11 cellular contexts compared by ENCODE assay signal in genomic region chr13:110216403-110217041, GRCh38.
DNase-seq lines count a peak whose midpoint lies in the region; ATAC-seq and TF ChIP-seq lines count a peak whose summit lies in the region.
"Had no signal": no experiment of that assay in that cellular context is flagged by ENCODE, and none has a peak within 500 bp of the region (broad histone marks: within the 10 kb centered on the region; RNA-seq: fewer than 3 reads in every experiment).

No MANE protein-coding gene starts in this region.

- H3K36me3 ChIP-seq in gastroesophageal sphincter (peaks cover 2 to 27% of the 10 kb centered on the region in 2 donors), neural progenitor cell (no peaks in the 10 kb centered on the region), upper lobe of right lung (peaks cover 6% of the 10 kb centered on the region)

- peak overlapping the region; percentile 42 for H3K27ac Mint-ChIP-seq in neural progenitor cell
- H3K27ac Mint-ChIP-seq: activated CD8-positive, alpha-beta T cell treated with anti-CD3 and anti-CD28 coated beads for 36 hours; stimulated activated naive CD8-positive, alpha-beta T cell treated with anti-CD3 and anti-CD28 coated beads, Interleukin-15, amount 100 ng/mL, for 72 hours had no signal

- intact Hi-C loops in upper lobe of right lung (cut with DNase I) = loop anchor here (10.0 kb wide), 1 partner anchor 218 kb away; no protein-coding TSS in a partner anchor

- H3K4me3 Mint-ChIP-seq in neural progenitor cell = no peak overlapping the region
- H3K4me3 Mint-ChIP-seq: activated CD8-positive, alpha-beta T cell treated with anti-CD3 and anti-CD28 coated beads for 36 hours; stimulated activated naive CD8-positive, alpha-beta T cell treated with anti-CD3 and anti-CD28 coated beads, Interleukin-15, amount 100 ng/mL, for 72 hours had no signal

- H3K4me3 ChIP-seq in gastroesophageal sphincter = no peak overlapping the region
- H3K4me3 ChIP-seq in neural progenitor cell = no peak overlapping the region
- H3K4me3 ChIP-seq in upper lobe of right lung = no peak overlapping the region

- TF ChIP-seq EP300 in gastroesophageal sphincter (IDR thresholded peaks at IDR 0.05) = peak; percentile 37

- H3K4me1 ChIP-seq in gastroesophageal sphincter (peaks cover 11 to 76% (median 23%) of the 10 kb centered on the region in 3 donors), neural progenitor cell (peaks cover 8% of the 10 kb centered on the region), upper lobe of right lung (peaks cover 37% of the 10 kb centered on the region), foreskin keratinocyte (peaks cover 3% of the 10 kb centered on the region)

- no peak overlapping the region for H3K9ac ChIP-seq in neural progenitor cell

- no peak overlapping the region for H3K4me2 ChIP-seq in neural progenitor cell

- H3K9me3 ChIP-seq in gastroesophageal sphincter = no peaks in the 10 kb centered on the region
- H3K9me3 ChIP-seq in neural progenitor cell (ENCODE audit: low read depth) = no peaks in the 10 kb centered on the region
- H3K9me3 ChIP-seq in upper lobe of right lung = no peaks in the 10 kb centered on the region

- H3F3A ChIP-seq in neural progenitor cell (ENCODE audit: low read depth) = no peaks in the 10 kb centered on the region

- H2AFZ ChIP-seq in neural progenitor cell (replicated peaks) = no peak overlapping the region

- H3K27me3 Mint-ChIP-seq in neural progenitor cell (ENCODE audit: insufficient read depth, low read depth) = no peaks in the 10 kb centered on the region

- peaks cover 37% of the 10 kb centered on the region for H3K4me1 Mint-ChIP-seq in neural progenitor cell
- H3K4me1 Mint-ChIP-seq: stimulated activated naive CD8-positive, alpha-beta T cell treated with anti-CD3 and anti-CD28 coated beads, Interleukin-15, amount 100 ng/mL, for 72 hours had no signal

- H3K79me2 ChIP-seq in neural progenitor cell (ENCODE audit: low read depth) = peaks cover 4% of the 10 kb centered on the region

- no peak for TF ChIP-seq POLR2A in gastroesophageal sphincter (IDR thresholded peaks at IDR 0.05)

- no peaks in the 10 kb centered on the region for H4K20me1 ChIP-seq in neural progenitor cell (ENCODE audit: low read depth)

- H3K27ac ChIP-seq in VCaP (no peak overlapping the region), gastroesophageal sphincter (peak overlapping the region; percentile 77 to 85 (median 80)), neural progenitor cell (no peak overlapping the region), upper lobe of right lung (peak overlapping the region; percentile 37), foreskin keratinocyte (no peak overlapping the region)

- 19 to 27% methylated on average over 4 to 10 of the region's 10 CpGs for WGBS in gastroesophageal sphincter (ENCODE audit: low coverage in 1 of 2), 2 donors

- no peaks in the 10 kb centered on the region for H3K9me3 Mint-ChIP-seq in neural progenitor cell
- H3K9me3 Mint-ChIP-seq: activated CD8-positive, alpha-beta T cell treated with anti-CD3 and anti-CD28 coated beads for 36 hours; stimulated activated naive CD8-positive, alpha-beta T cell treated with anti-CD3 and anti-CD28 coated beads, Interleukin-15, amount 100 ng/mL, for 72 hours had no signal

- ATAC-seq in gastroesophageal sphincter (peak; percentile 63), upper lobe of right lung (peak; percentile 38), foreskin keratinocyte (no peak)
- ATAC-seq: activated CD8-positive, alpha-beta T cell treated with anti-CD3 and anti-CD28 coated beads for 36 hours; stimulated activated naive CD8-positive, alpha-beta T cell treated with anti-CD3 and anti-CD28 coated beads, Interleukin-15, amount 100 ng/mL, for 72 hours had no signal

- TF ChIP-seq CTCF in VCaP (conservative IDR thresholded peaks at IDR 0.05) (0 out of 2 replicates have a peak, but pooled peaks have one; percentile 11), gastroesophageal sphincter (IDR thresholded peaks at IDR 0.05) (no peak), neural progenitor cell (IDR thresholded peaks at IDR 0.05) (no peak), upper lobe of right lung (IDR thresholded peaks at IDR 0.05) (no peak), foreskin keratinocyte (conservative IDR thresholded peaks at IDR 0.05) (no peak)

- H3K36me3 Mint-ChIP-seq in neural progenitor cell = peaks cover 3% of the 10 kb centered on the region

- H3K27me3 ChIP-seq in gastroesophageal sphincter (no peaks in the 10 kb centered on the region), neural progenitor cell (no peaks in the 10 kb centered on the region), upper lobe of right lung (no peaks in the 10 kb centered on the region), foreskin keratinocyte (no peaks in the 10 kb centered on the region)

- DNase-seq in neural progenitor cell (ENCODE audit: low spot score) = no peak
- DNase-seq in upper lobe of right lung = no peak
- no peak for DNase-seq in NCI-H1417 (lab: John Stamatoyannopoulos, UW)
- no peak for DNase-seq in Ammon's horn (ENCODE audit: low spot score)
- DNase-seq in NCI-H187 treated with DMSO at 0.1 percent for 48 hours (lab: John Stamatoyannopoulos, UW) = no peak
- no peak for DNase-seq in foreskin keratinocyte
- DNase-seq: activated CD8-positive, alpha-beta T cell treated with anti-CD3 and anti-CD28 coated beads for 36 hours; central memory CD4-positive, alpha-beta T cell; stimulated activated naive CD8-positive, alpha-beta T cell treated with anti-CD3 and anti-CD28 coated beads, Interleukin-15, amount 100 ng/mL, for 72 hours had no signal

Comparison
In these comparisons a context has a peak if more than half of its experiments do, and no peak if none do; other contexts are left out.
1. H3K27ac ChIP-seq: peak in gastroesophageal sphincter (4 of 4) and upper lobe of right lung (single experiment); none in VCaP (single experiment), neural progenitor cell (single experiment) and foreskin keratinocyte (single experiment).